Comparison of ENCODE assay signal across 8 cellular contexts in genomic region chr9:83623634-83623991, GRCh38. TPM values are rescaled to one million over a fixed set of nuclear protein-coding genes. Genes with fewer than 3 reads are reported as not detected.
DNase-seq lines count a peak whose midpoint lies in the region; ATAC-seq and TF ChIP-seq lines count a peak whose summit lies in the region.

No MANE protein-coding gene starts in this region.

- H3K36me3 ChIP-seq in breast epithelium (no peaks in the 10 kb centered on the region), right lobe of liver (peaks cover 0 to 7% (median 0%) of the 10 kb centered on the region in 4 donors), tibial artery (peaks cover 0 to 11% (median 0%) of the 10 kb centered on the region in 3 donors)

- 0% methylated on average over 5 of the region's 5 CpGs for whole genome bisulfite sequencing in right lobe of liver (ENCODE audit: insufficient coverage, low coverage, low lambda C conversion rate, missing lambda C conversion rate)

- in situ Hi-C loops in GM13976 (cut with MboI; ENCODE audit: low sequenced_read_pairs, unreplicated experiment), result no loop called here

- no peaks in the 10 kb centered on the region for H3K27me3 ChIP-seq in breast epithelium
- H3K27me3 ChIP-seq in right lobe of liver, result no peaks in the 10 kb centered on the region
- H3K27me3 ChIP-seq in tibial artery, result no peaks in the 10 kb centered on the region

- TF ChIP-seq CTCF in GM13976 (IDR thresholded peaks at IDR 0.05; ENCODE audit: borderline replicate concordance, control extremely low read depth, extremely low read depth, insufficient read depth, missing control alignments), result no peak
- no peak for TF ChIP-seq CTCF in breast epithelium (IDR thresholded peaks at IDR 0.05)
- TF ChIP-seq CTCF in right lobe of liver (IDR thresholded peaks at IDR 0.05), result no peak
- TF ChIP-seq CTCF in tibial artery (IDR thresholded peaks at IDR 0.05), result no peak

- H3K4me3 ChIP-seq in breast epithelium (peak overlapping the region; percentile 77 to 91 (median 83)), right lobe of liver (peak overlapping the region; percentile 85 to 97 (median 96)), tibial artery (peak overlapping the region; percentile 73 to 74)

- ATAC-seq in GM21825 (IDR thresholded peaks at IDR 0.05; ENCODE audit: unreplicated experiment), result peak; percentile 28
- peak; percentile 30 to 49 (median 42) for ATAC-seq in right lobe of liver

- intact Hi-C loops in breast epithelium (cut with DNase I; ENCODE audit: low total_unique reads), result no loop called here
- intact Hi-C loops in right lobe of liver (cut with DNase I), result no loop called here
- intact Hi-C loops in tibial artery (cut with DNase I; ENCODE audit: low total_unique reads), result no loop called here

- H3K4me1 ChIP-seq in breast epithelium (no peaks in the 10 kb centered on the region), right lobe of liver (peaks cover 0 to 33% (median 13%) of the 10 kb centered on the region in 4 donors), tibial artery (peaks cover 0 to 8% (median 4%) of the 10 kb centered on the region in 4 donors)

- H3K9me3 ChIP-seq in breast epithelium (no peaks in the 10 kb centered on the region), right lobe of liver (no peaks in the 10 kb centered on the region), tibial artery (no peaks in the 10 kb centered on the region)

- H3K27ac ChIP-seq in breast epithelium, result peak overlapping the region; percentile 85 to 93
- H3K27ac ChIP-seq in right lobe of liver, result peak overlapping the region; percentile 94 to 97 (median 96)
- H3K27ac ChIP-seq in tibial artery, result peak overlapping the region; percentile 82 to 85

- no peak for TF ChIP-seq POLR2A in breast epithelium (IDR thresholded peaks at IDR 0.05)
- no peak for TF ChIP-seq POLR2A in right lobe of liver (IDR thresholded peaks at IDR 0.05)

- peak; percentile 41 for DNase-seq in GM13976 (ENCODE audit: low spot score)
- peak; percentile 35 for DNase-seq in LHCN-M2 (ENCODE audit: low read depth)
- DNase-seq in breast epithelium (ENCODE audit: low spot score in 2 of 2), result no peak
- DNase-seq in right lobe of liver, result no peak
- DNase-seq in tibial artery, result no peak
- DNase-seq in islet precursor cell, result no peak
- DNase-seq in RKO (ENCODE audit: low spot score), result no peak

RNA-seq across cellular contexts. Expression of gene IDNK, which starts 0.7 kb away (rescaled TPM):
- total RNA-seq in LHCN-M2 (2014; rRNA removed) (5.5 and 6.2 TPM in 2 replicates), breast epithelium (1 to 10 TPM; 4.9 to 9.0 (median 5.1) TPM), right lobe of liver (10 to 100 TPM; 10.6 to 24.6 (median 17.8) TPM)
- 5.3 TPM for polyA plus RNA-seq in LHCN-M2 (2012)

Comparison
In these comparisons a context has a peak if more than half of its experiments do, and no peak if none do; other contexts are left out.
1. DNase-seq: peak in GM13976 (single experiment) and LHCN-M2 (single experiment); none in breast epithelium (0 of 2), right lobe of liver (0 of 3), tibial artery (0 of 2), islet precursor cell (single experiment) and RKO (single experiment).
2. Peak in every context shown above with its lines, with median percentiles within 50 percentile points of each other: H3K27ac ChIP-seq and H3K4me3 ChIP-seq.